7 cellular contexts compared by ENCODE assay signal in the genomic region with DNA sequence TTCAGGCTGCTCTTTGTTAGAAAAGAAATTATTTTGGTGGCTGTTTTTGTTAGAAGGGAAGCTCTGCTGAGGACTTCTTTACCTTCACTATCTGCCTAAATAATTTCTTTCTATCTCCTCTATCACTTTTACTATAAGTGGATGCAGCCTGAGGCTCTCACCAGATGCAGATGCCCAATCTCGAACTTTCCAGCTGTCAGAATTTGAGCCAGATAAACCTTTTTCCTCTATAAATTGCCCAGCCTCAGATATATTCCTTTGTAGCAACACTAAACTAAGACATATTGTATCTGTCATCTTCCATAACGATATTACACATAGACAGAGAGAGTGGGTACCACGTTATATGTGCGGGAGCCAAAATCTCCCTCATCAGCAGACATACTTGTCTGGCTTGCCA. TPM values are rescaled to one million over a fixed set of nuclear protein-coding genes. Genes with fewer than 3 reads are reported as not detected.
"Had no signal": no experiment of that assay in that cellular context is flagged by ENCODE, and none has a peak within 500 bp of the region (broad histone marks: within the 10 kb centered on the region; RNA-seq: fewer than 3 reads in every experiment).

No MANE protein-coding gene starts in this region.

- H3K27ac ChIP-seq: HL-60 had no signal

- DNase-seq: IMR-90, KBM-7, KG1 had no signal

- H3K4me3 ChIP-seq: K562 had no signal

- ATAC-seq: HepG2, K562 had no signal

RNA-seq across cellular contexts. Expression of gene CDH8, which starts 15.7 kb away (rescaled TPM):
- polyA plus RNA-seq: HepG2, IgD-negative memory B cell, IMR-90 had no signal
